Comparison of ENCODE assay signal across 15 cellular contexts in the genomic region with DNA sequence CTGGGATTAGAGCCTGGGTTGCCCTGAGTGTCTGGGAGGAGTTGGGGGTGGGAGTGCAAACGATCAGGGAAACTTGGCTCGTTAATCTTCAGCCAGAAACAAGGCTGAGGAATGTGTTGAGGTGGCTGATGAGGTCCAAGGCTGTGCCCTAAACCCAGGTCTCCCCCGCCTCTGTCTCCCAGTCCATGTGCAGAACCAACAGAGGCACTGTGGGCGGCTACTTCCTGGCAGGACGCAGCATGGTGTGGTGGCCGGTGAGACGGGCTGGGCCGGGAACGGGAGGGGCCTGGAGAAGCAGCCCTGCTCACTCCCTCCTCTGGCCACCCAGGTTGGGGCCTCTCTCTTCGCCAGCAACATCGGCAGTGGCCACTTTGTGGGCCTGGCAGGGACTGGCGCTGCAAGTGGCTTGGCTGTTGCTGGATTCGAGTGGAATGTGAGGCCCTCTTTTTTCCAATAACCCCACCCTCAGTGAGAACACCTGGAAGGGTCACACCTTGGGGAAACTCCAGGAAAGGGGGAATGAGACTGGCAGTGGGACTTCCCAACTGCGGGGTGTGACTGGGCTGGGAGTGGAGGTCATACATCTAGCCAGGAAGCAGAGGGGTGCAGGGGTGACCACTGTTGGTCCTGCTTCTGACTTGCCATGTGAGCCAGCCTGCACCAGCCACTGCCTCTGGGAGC. TPM values are rescaled to one million over a fixed set of nuclear protein-coding genes. Genes with fewer than 3 reads are reported as not detected.
A peak's percentile ranks its signal among the peaks of the same experiment; 100 is the strongest.
DNase-seq lines count a peak whose midpoint lies in the region; ATAC-seq and TF ChIP-seq lines count a peak whose summit lies in the region.
"Had no signal": no experiment of that assay in that cellular context is flagged by ENCODE, and none has a peak within 500 bp of the region (broad histone marks: within the 10 kb centered on the region; RNA-seq: fewer than 3 reads in every experiment).

No MANE protein-coding gene starts in this region.

- H3K9ac ChIP-seq in smooth muscle cell (ENCODE audit: low read depth): no peak overlapping the region

- H2AFZ ChIP-seq in smooth muscle cell (ENCODE audit: low read depth): no peak overlapping the region

- peaks cover 3% of the 10 kb centered on the region for H3F3A ChIP-seq in smooth muscle cell (ENCODE audit: low read depth)

- peak overlapping the region; percentile 25 to 64 (median 57) for H3K27ac ChIP-seq in body of pancreas
- no peak overlapping the region for H3K27ac ChIP-seq in left lung
- no peak overlapping the region for H3K27ac ChIP-seq in smooth muscle cell (ENCODE audit: low read depth)
- H3K27ac ChIP-seq: gastroesophageal sphincter had no signal

- peak in 1 of 3 donors; percentile 29 for TF ChIP-seq POLR2A in body of pancreas (IDR thresholded peaks at IDR 0.05)

- no peak for TF ChIP-seq CTCF in body of pancreas (IDR thresholded peaks at IDR 0.05)
- TF ChIP-seq CTCF in left lung (IDR thresholded peaks at IDR 0.05): no peak
- no peak for TF ChIP-seq CTCF in smooth muscle cell (IDR thresholded peaks at IDR 0.05; ENCODE audit: borderline replicate concordance, insufficient read depth, poor library complexity, severe bottlenecking)

- H3K27me3 ChIP-seq in H7 (ENCODE audit: control insufficient read depth, insufficient read depth, low read length) (peaks cover 68% of the 10 kb centered on the region), body of pancreas (no peaks in the 10 kb centered on the region), left lung (peaks cover 0 to 19% of the 10 kb centered on the region in 2 donors), smooth muscle cell (ENCODE audit: low read depth) (peaks cover 32% of the 10 kb centered on the region)

- ATAC-seq in body of pancreas (peak; percentile 49), left lung (peak; percentile 75), GM18517 (IDR thresholded peaks at IDR 0.05; ENCODE audit: unreplicated experiment) (no peak)
- ATAC-seq: gastroesophageal sphincter had no signal

- peak overlapping the region; percentile 22 for H3K4me2 ChIP-seq in smooth muscle cell

- WGBS in body of pancreas, 2 donors: 51 to 64% methylated on average over 7 to 14 of the region's 14 CpGs
- WGBS in smooth muscle cell (ENCODE audit: low lambda C conversion rate): 39% methylated on average over 13 of the region's 14 CpGs

- H3K4me1 ChIP-seq in body of pancreas (peaks cover 28% of the 10 kb centered on the region), left lung (peaks cover 7 to 39% of the 10 kb centered on the region in 2 donors), smooth muscle cell (ENCODE audit: low read depth) (peaks cover 8% of the 10 kb centered on the region)

- H3K9me3 ChIP-seq in body of pancreas: no peaks in the 10 kb centered on the region
- no peaks in the 10 kb centered on the region for H3K9me3 ChIP-seq in left lung
- H3K9me3 ChIP-seq in smooth muscle cell (replicated peaks; ENCODE audit: low read depth): no peaks in the 10 kb centered on the region
- H3K9me3 ChIP-seq: gastroesophageal sphincter, MG63 had no signal

- DNase-seq in H7 (peak; percentile 82), body of pancreas (peak in 3 of 4 donors; percentile 45 to 72 (median 64)), left lung (peak; percentile 86 to 90), smooth muscle cell (lab: John Stamatoyannopoulos, UW; ENCODE audit: unreplicated experiment) (no peak), activated T-cell treated with anti-CD3 and anti-CD28 coated beads for 4 hours (no peak), ecto neural progenitor cell (ENCODE audit: low spot score) (no peak), GOT3 (lab: John Stamatoyannopoulos, UW) (no peak)
- DNase-seq: activated effector memory CD4-positive, alpha-beta T cell treated with Interleukin-2 at 50 U/mL for 16 hours; MG63; NCI-H2029; NCI-H526 treated with DMSO at 0.1 percent for 48 hours had no signal

- H3K4me3 ChIP-seq in H7 (ENCODE audit: insufficient read depth, low read depth, low read length): no peak overlapping the region
- no peak overlapping the region for H3K4me3 ChIP-seq in body of pancreas
- no peak overlapping the region for H3K4me3 ChIP-seq in left lung
- no peak overlapping the region for H3K4me3 ChIP-seq in smooth muscle cell
- H3K4me3 ChIP-seq: gastroesophageal sphincter, MG63 had no signal

- H4K20me1 ChIP-seq in smooth muscle cell (ENCODE audit: low read depth): peaks cover 5% of the 10 kb centered on the region

- no peaks in the 10 kb centered on the region for H3K79me2 ChIP-seq in smooth muscle cell (ENCODE audit: low read depth)

- H3K36me3 ChIP-seq in H7 (replicated peaks; ENCODE audit: control insufficient read depth, insufficient read depth, low read length): no peaks in the 10 kb centered on the region; the same call in 1 of the 2 replicates
- no peaks in the 10 kb centered on the region for H3K36me3 ChIP-seq in body of pancreas (replicated peaks in 1 of 2; ENCODE audit: insufficient read depth in 1 of 2, low read depth in 2 of 2)
- no peaks in the 10 kb centered on the region for H3K36me3 ChIP-seq in left lung
- no peaks in the 10 kb centered on the region for H3K36me3 ChIP-seq in smooth muscle cell (ENCODE audit: low read depth)
- H3K36me3 ChIP-seq: MG63 had no signal

- intact Hi-C loops in body of pancreas (cut with DNase I): no loop called here
- intact Hi-C loops in left lung (cut with DNase I): no loop called here

RNA-seq across cellular contexts. Expression of a gene that starts 1.7 kb away (rescaled TPM):
- total RNA-seq in H7 (2014; rRNA removed; shearing (Covaris generic)): 0.26 and 0.45 TPM in 2 replicates
- under 1 TPM in 1 of 2 donors, not detected in 1; 0.26 TPM for total RNA-seq in body of pancreas
- total RNA-seq in left lung: 1 to 10 TPM in 1 of 2 donors, under 1 TPM in 1; 0.92 to 1.4 TPM
- total RNA-seq in smooth muscle cell: 0.40 TPM in 1 of 2 replicates, not detected in the other
- polyA plus RNA-seq in smooth muscle cell: 5.1 and 10.6 TPM in 2 replicates
- total RNA-seq: activated CD8-positive, alpha-beta memory T cell treated with anti-CD3 and anti-CD28 coated beads for 36 hours; gastroesophageal sphincter; RPMI7951 had no signal

RNA-seq across cellular contexts. Expression of a gene that starts 12.7 kb away (rescaled TPM):
- total RNA-seq in H7 (2014; rRNA removed; shearing (Covaris generic)): 3.0 and 3.1 TPM in 2 replicates
- total RNA-seq in body of pancreas (10 to 100 TPM in 1 of 2 donors, 1 to 10 TPM in 1; 8.6 to 16.6 TPM), left lung (10 to 100 TPM; 49.3 to 70.3 TPM), smooth muscle cell (67.2 and 73.0 TPM in 2 replicates)
- 203 and 213 TPM in 2 replicates for polyA plus RNA-seq in smooth muscle cell

RNA-seq across cellular contexts. Expression of a gene that starts 23.6 kb away (rescaled TPM):
- 44.7 and 66.9 TPM in 2 replicates for total RNA-seq in H7 (2014; rRNA removed; shearing (Covaris generic))
- total RNA-seq in body of pancreas (10 to 100 TPM; 72.9 to 77.5 TPM), left lung (10 to 100 TPM; 58.2 to 67.4 TPM), smooth muscle cell (55.9 and 68.7 TPM in 2 replicates)
- 72.1 and 73.7 TPM in 2 replicates for polyA plus RNA-seq in smooth muscle cell

RNA-seq across cellular contexts. Expression of a gene that starts 25.3 kb away (rescaled TPM):
- total RNA-seq in H7 (2014; rRNA removed; shearing (Covaris generic)): 8.0 and 11.6 TPM in 2 replicates
- 10 to 100 TPM in 1 of 2 donors, 1 to 10 TPM in 1; 4.2 to 13.2 TPM for total RNA-seq in body of pancreas
- total RNA-seq in left lung: 10 to 100 TPM in 1 of 2 donors, 1 to 10 TPM in 1; 8.5 to 10.1 TPM
- total RNA-seq in smooth muscle cell: 5.8 and 7.0 TPM in 2 replicates
- 19.6 and 24.6 TPM in 2 replicates for polyA plus RNA-seq in smooth muscle cell

RNA-seq across cellular contexts. Expression of a gene that starts 42.0 kb away (rescaled TPM):
- total RNA-seq in H7 (2014; rRNA removed; shearing (Covaris generic)): 0.17 and 0.33 TPM in 2 replicates
- 1 to 10 TPM; 3.6 to 4.7 TPM for total RNA-seq in body of pancreas
- total RNA-seq in left lung: 1 to 10 TPM; 1.5 to 1.6 TPM
- 1.6 and 2.2 TPM in 2 replicates for total RNA-seq in smooth muscle cell
- polyA plus RNA-seq in smooth muscle cell: 1.7 and 2.3 TPM in 2 replicates
- total RNA-seq: RPMI7951 had no signal

Comparison
In these comparisons a context has a peak if more than half of its experiments do, and no peak if none do; other contexts are left out.
1. DNase-seq: peak in H7 (single experiment), body of pancreas (3 of 4) and left lung (2 of 2); none in smooth muscle cell (single experiment), activated T-cell treated with anti-CD3 and anti-CD28 coated beads for 4 hours (single experiment), ecto neural progenitor cell (single experiment) and GOT3 (single experiment).
2. H3K27ac ChIP-seq: peak in body of pancreas (4 of 4); none in left lung (0 of 2) and smooth muscle cell (single experiment).